1 cellular context compared by ENCODE assay signal in genomic region chrX:49273181-49273727, GRCh38.
TF ChIP-seq lines count a peak whose summit lies in the region.

No MANE protein-coding gene starts in this region.

TF ChIP-seq in neural cell, 6 proteins besides CTCF, POLR2A, EP300 and RAD21:
- TF ChIP-seq REST (IDR thresholded peaks at IDR 0.05; ENCODE audit: borderline replicate concordance) (no peak), MXI1 (conservative IDR thresholded peaks at IDR 0.05; ENCODE audit: poor library complexity, severe bottlenecking) (no peak), POLR2AphosphoS5 (IDR thresholded peaks at IDR 0.05) (no peak), SMC3 (conservative IDR thresholded peaks at IDR 0.05; ENCODE audit: poor library complexity) (no peak), EZH2 (IDR thresholded peaks at IDR 0.05; ENCODE audit: borderline replicate concordance, insufficient read depth, low read length, poor library complexity, severe bottlenecking) (no peak), TAF1 (IDR thresholded peaks at IDR 0.05; ENCODE audit: low read depth) (no peak)
